Comparison of ENCODE assay signal across 25 cellular contexts in genomic region chr13:84050551-84050950, GRCh38.
"Had no signal": no experiment of that assay in that cellular context is flagged by ENCODE, and none has a peak within 500 bp of the region (broad histone marks: within the 10 kb centered on the region; RNA-seq: fewer than 3 reads in every experiment).

No MANE protein-coding gene starts in this region.

- H3K4me3 Mint-ChIP-seq: endodermal cell; naive thymus-derived CD4-positive, alpha-beta T cell; nephron progenitor cell; stimulated activated memory B cell treated with anti-CD40 and anti-IgM and Interleukin-4, amounts not matched to agents 10 μg/mL and 1 μg/mL and 100 μg/mL, for 72 hours; stimulated activated naive CD8-positive, alpha-beta T cell treated with anti-CD3 and anti-CD28 coated beads, Interleukin-15, Interleukin-2, amounts not matched to agents 100 ng/mL and 50 ng/mL, for 24 hours had no signal

- H3K27me3 ChIP-seq: heart left ventricle, neutrophil, spleen, testis, tibial nerve, upper lobe of right lung, vagina had no signal

- DNase-seq: effector CD4-positive, alpha-beta T cell; endodermal cell; erythroblast; foreskin melanocyte; heart left ventricle; hippocampal formation; left colon; left ventricle myocardium superior; mesenchymal stem cell; naive thymus-derived CD4-positive, alpha-beta T cell; nephron progenitor cell; posterior cingulate gyrus; spleen; stimulated activated CD4-positive, alpha-beta T cell treated with anti-CD3 and anti-CD28 coated beads, Interleukin-15, amount 100 ng/mL, for 24 hours; stimulated activated CD4-positive, alpha-beta T cell treated with anti-CD3 and anti-CD28 coated beads, Interleukin-1b, Interleukin-23, amount 100 ng/mL, for 48 hours; stimulated activated CD4-positive, alpha-beta T cell treated with anti-CD3 and anti-CD28 coated beads, Interleukin-4, amount 100 ng/mL, for 24 hours; testis; upper lobe of right lung had no signal

- H3K4me1 Mint-ChIP-seq: endodermal cell; naive thymus-derived CD4-positive, alpha-beta T cell; nephron progenitor cell; stimulated activated memory B cell treated with anti-CD40 and anti-IgM and Interleukin-4, amounts not matched to agents 10 μg/mL and 1 μg/mL and 100 μg/mL, for 72 hours had no signal

- H3K4me1 ChIP-seq: heart left ventricle, spleen, testis, tibial nerve, upper lobe of right lung, vagina had no signal

- H3K9me3 Mint-ChIP-seq: endodermal cell, nephron progenitor cell had no signal

- ATAC-seq: heart left ventricle; left colon; left ventricle myocardium superior; naive thymus-derived CD4-positive, alpha-beta T cell; sciatic nerve; stimulated activated memory B cell treated with anti-CD40 and anti-IgM and Interleukin-4, amounts not matched to agents 10 μg/mL and 1 μg/mL and 100 μg/mL, for 72 hours; upper lobe of right lung had no signal

- H3K27ac Mint-ChIP-seq: endodermal cell; naive thymus-derived CD4-positive, alpha-beta T cell; nephron progenitor cell; stimulated activated memory B cell treated with anti-CD40 and anti-IgM and Interleukin-4, amounts not matched to agents 10 μg/mL and 1 μg/mL and 100 μg/mL, for 72 hours; stimulated activated naive CD8-positive, alpha-beta T cell treated with anti-CD3 and anti-CD28 coated beads, Interleukin-15, Interleukin-2, amounts not matched to agents 100 ng/mL and 50 ng/mL, for 24 hours had no signal

- H3K36me3 Mint-ChIP-seq: naive thymus-derived CD4-positive, alpha-beta T cell; stimulated activated memory B cell treated with anti-CD40 and anti-IgM and Interleukin-4, amounts not matched to agents 10 μg/mL and 1 μg/mL and 100 μg/mL, for 72 hours had no signal

- H3K27me3 Mint-ChIP-seq: naive thymus-derived CD4-positive, alpha-beta T cell; stimulated activated memory B cell treated with anti-CD40 and anti-IgM and Interleukin-4, amounts not matched to agents 10 μg/mL and 1 μg/mL and 100 μg/mL, for 72 hours; stimulated activated naive CD8-positive, alpha-beta T cell treated with anti-CD3 and anti-CD28 coated beads, Interleukin-15, Interleukin-2, amounts not matched to agents 100 ng/mL and 50 ng/mL, for 24 hours had no signal

- H3K4me3 ChIP-seq: heart left ventricle, lung, spleen, testis, tibial nerve, upper lobe of right lung, vagina had no signal

- H3K27ac ChIP-seq: heart left ventricle, neutrophil, spleen, testis, tibial nerve, upper lobe of right lung, vagina had no signal

- H3K36me3 ChIP-seq: heart left ventricle, neutrophil, spleen, tibial nerve, upper lobe of right lung, vagina had no signal

- H3K9me3 ChIP-seq: heart left ventricle, neutrophil, spleen, testis, tibial nerve, upper lobe of right lung, vagina had no signal
